In genomic region chr2:196473617-196474016, GRCh38 we compare ENCODE assay signal across 14 cellular contexts.
"Had no signal": no experiment of that assay in that cellular context is flagged by ENCODE, and none has a peak within 500 bp of the region (broad histone marks: within the 10 kb centered on the region; RNA-seq: fewer than 3 reads in every experiment).

No MANE protein-coding gene starts in this region.

- H3K4me3 Mint-ChIP-seq: activated CD8-positive, alpha-beta memory T cell treated with anti-CD3 and anti-CD28 coated beads, Interleukin-2, amount 10 ng/mL, durations not matched to agents 7 days and 5 days; activated naive CD4-positive, alpha-beta T cell treated with anti-CD3 and anti-CD28 coated beads, Interleukin-2, amount 50 U/mL, for 24 hours; activated T-cell treated with anti-CD3 and anti-CD28 coated beads, Interleukin-2, amount 50 U/mL, for 24 hours; neural crest cell had no signal

- H3K9me3 ChIP-seq: esophagus muscularis mucosa, ovary, stomach, thyroid gland had no signal

- H3K9me3 Mint-ChIP-seq: activated naive CD4-positive, alpha-beta T cell treated with anti-CD3 and anti-CD28 coated beads, Interleukin-2, amount 50 U/mL, for 24 hours; activated T-cell treated with anti-CD3 and anti-CD28 coated beads, Interleukin-2, amount 50 U/mL, for 24 hours; brain; neural crest cell had no signal

- H3K27ac ChIP-seq: esophagus muscularis mucosa, ovary, stomach had no signal

- H3K36me3 ChIP-seq: esophagus muscularis mucosa, ovary, stomach, thyroid gland had no signal

- H3K36me3 Mint-ChIP-seq: activated naive CD4-positive, alpha-beta T cell treated with anti-CD3 and anti-CD28 coated beads, Interleukin-2, amount 50 U/mL, for 24 hours; brain had no signal

- H3K4me1 ChIP-seq: esophagus muscularis mucosa, stomach had no signal

- H3K4me3 ChIP-seq: esophagus muscularis mucosa, ovary, stomach, thyroid gland had no signal

- H3K4me1 Mint-ChIP-seq: activated CD8-positive, alpha-beta memory T cell treated with anti-CD3 and anti-CD28 coated beads, Interleukin-2, amount 10 ng/mL, durations not matched to agents 7 days and 5 days; activated naive CD4-positive, alpha-beta T cell treated with anti-CD3 and anti-CD28 coated beads, Interleukin-2, amount 50 U/mL, for 24 hours; brain; neural crest cell had no signal

- H3K27me3 ChIP-seq: esophagus muscularis mucosa, ovary, stomach, thyroid gland had no signal

- H3K27ac Mint-ChIP-seq: activated CD8-positive, alpha-beta memory T cell treated with anti-CD3 and anti-CD28 coated beads, Interleukin-2, amount 10 ng/mL, durations not matched to agents 7 days and 5 days; activated naive CD4-positive, alpha-beta T cell treated with anti-CD3 and anti-CD28 coated beads, Interleukin-2, amount 50 U/mL, for 24 hours; activated T-cell treated with anti-CD3 and anti-CD28 coated beads, Interleukin-2, amount 50 U/mL, for 24 hours had no signal

- DNase-seq: activated CD4-positive, alpha-beta T cell treated with anti-CD3 and anti-CD28 coated beads for 1 hour; activated CD4-positive, alpha-beta T cell treated with anti-CD3 and anti-CD28 coated beads, Interleukin-2, amount 50 U/mL, for 48 hours; activated CD8-positive, alpha-beta memory T cell treated with anti-CD3 and anti-CD28 coated beads, Interleukin-2, amount 10 ng/mL, durations not matched to agents 7 days and 5 days; activated effector memory CD4-positive, alpha-beta T cell treated with Interleukin-2 at 50 U/mL for 16 hours; activated T-cell treated with anti-CD3 and anti-CD28 coated beads, Interleukin-2, amount 50 U/mL, for 24 hours; foreskin melanocyte; ovary; stomach; T-helper 9 cell; thyroid gland had no signal
